In genomic region chr5:122723606-122724352, GRCh38 we compare ENCODE assay signal across 8 cellular contexts. TPM values are rescaled to one million over a fixed set of nuclear protein-coding genes. Genes with fewer than 3 reads are reported as not detected.
A peak's percentile ranks its signal among the peaks of the same experiment; 100 is the strongest.
DNase-seq lines count a peak whose midpoint lies in the region; ATAC-seq and TF ChIP-seq lines count a peak whose summit lies in the region.

No MANE protein-coding gene starts in this region.

- CTCF ChIA-PET in RWPE1 (lab: Yijun Ruan, JAX), result no interaction called here

- peak; percentile 70 for DNase-seq in HT1080 (ENCODE audit: low read depth)
- DNase-seq in hepatic stellate cell (ENCODE audit: low spot score), result peak; percentile 19
- no peak for DNase-seq in effector CD8-positive, alpha-beta T cell (lab: John Stamatoyannopoulos, UW)
- DNase-seq in RWPE1 (ENCODE audit: low spot score), result no peak
- DNase-seq in NCI-H187 (lab: John Stamatoyannopoulos, UW), result no peak
- no peak for DNase-seq in activated CD4-positive, alpha-beta T cell treated with anti-CD3 and anti-CD28 coated beads for 4 hours

- POLR2A ChIA-PET in RWPE1 (lab: Yijun Ruan, JAX; ENCODE audit: low non-redundant PET), result no interaction called here

- no peak for TF ChIP-seq CTCF in RWPE1 (conservative IDR thresholded peaks at IDR 0.05; ENCODE audit: low read depth)

- H3K27ac ChIP-seq in RWPE1, result no peak overlapping the region

- peak; percentile 82 for ATAC-seq in GM18499 (IDR thresholded peaks at IDR 0.05; ENCODE audit: insufficient read depth, unreplicated experiment)
- ATAC-seq in GM21717 (IDR thresholded peaks at IDR 0.05; ENCODE audit: unreplicated experiment), result peak; percentile 97

RNA-seq across cellular contexts. Expression of gene SNX2, which starts 51.1 kb away (rescaled TPM):
- total RNA-seq in HT1080 (2014; rRNA removed; shearing (Covaris generic)), result 62.0 and 68.4 TPM in 2 replicates
- polyA plus RNA-seq in HT1080 (2015; cell fraction: cytosol; rRNA removed), result 67.2 and 82.1 TPM in 2 replicates
- 46.5 and 59.1 TPM in 2 replicates for polyA plus RNA-seq in HT1080 (2015; cell fraction: nucleus; rRNA removed)

Comparison
In these comparisons a context has a peak if more than half of its experiments do, and no peak if none do; other contexts are left out.
1. DNase-seq: peak in HT1080 (single experiment) and hepatic stellate cell (single experiment); none in effector CD8-positive, alpha-beta T cell (single experiment), RWPE1 (single experiment), NCI-H187 (0 of 2) and activated CD4-positive, alpha-beta T cell treated with anti-CD3 and anti-CD28 coated beads for 4 hours (0 of 2).